7 cellular contexts compared by ENCODE assay signal in the genomic region with DNA sequence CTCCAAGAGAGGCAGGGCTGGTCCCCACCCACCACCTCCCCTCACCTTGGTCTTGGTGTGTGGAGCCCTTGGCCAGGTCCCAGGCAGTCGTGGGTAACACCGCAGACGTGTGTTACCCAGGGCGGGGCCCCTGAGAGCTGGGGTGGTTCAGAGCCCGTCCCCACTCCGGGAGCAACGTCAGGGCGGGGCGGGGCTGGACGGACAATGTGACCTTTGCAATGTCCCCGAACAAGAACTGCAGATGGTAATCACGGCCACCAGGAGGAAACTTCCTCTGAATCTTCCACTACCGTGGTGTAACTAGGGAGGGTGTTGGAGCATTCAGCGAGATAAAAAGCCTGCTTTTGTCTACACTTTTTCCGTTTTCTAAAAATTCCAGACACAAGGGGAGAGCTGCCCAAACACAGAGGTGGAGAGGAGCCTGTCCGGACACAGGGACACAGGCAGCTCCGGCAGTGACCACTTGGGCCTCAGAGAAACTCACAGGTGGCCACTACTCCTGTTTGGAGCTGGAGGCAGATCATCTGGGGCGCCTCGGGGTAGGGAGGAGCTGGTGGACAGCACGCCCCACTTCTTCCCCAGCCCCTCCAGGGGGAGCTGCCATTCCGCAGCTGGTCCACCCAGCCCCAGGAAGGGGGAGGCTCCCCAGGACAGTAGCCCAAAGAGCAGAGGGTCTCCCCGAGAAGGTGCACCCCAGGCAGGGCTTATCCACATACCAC. TPM values are rescaled to one million over a fixed set of nuclear protein-coding genes. Genes with fewer than 3 reads are reported as not detected.
A peak's percentile ranks its signal among the peaks of the same experiment; 100 is the strongest.
DNase-seq lines count a peak whose midpoint lies in the region; ATAC-seq and TF ChIP-seq lines count a peak whose summit lies in the region.

No MANE protein-coding gene starts in this region.

- no peak overlapping the region for H3K9ac ChIP-seq in neural progenitor cell

- no peaks in the 10 kb centered on the region for H3K27me3 ChIP-seq in neural progenitor cell

- peaks cover 3% of the 10 kb centered on the region for H3K4me1 Mint-ChIP-seq in activated T-cell treated with anti-CD3 and anti-CD28 coated beads, Interleukin-2, amount 50 U/mL, for 4 hours (ENCODE audit: low read depth)
- peaks cover 29% of the 10 kb centered on the region for H3K4me1 Mint-ChIP-seq in neural progenitor cell

- H3K27ac Mint-ChIP-seq in neural progenitor cell = peak overlapping the region; percentile 98

- H3K27ac ChIP-seq in neural progenitor cell = no peak overlapping the region

- no peak overlapping the region for H3K4me3 Mint-ChIP-seq in activated T-cell treated with anti-CD3 and anti-CD28 coated beads, Interleukin-2, amount 50 U/mL, for 4 hours
- peak overlapping the region; percentile 69 for H3K4me3 Mint-ChIP-seq in neural progenitor cell

- H3K9me3 ChIP-seq in neural progenitor cell (ENCODE audit: low read depth) = no peaks in the 10 kb centered on the region

- no peaks in the 10 kb centered on the region for H3K36me3 Mint-ChIP-seq in activated T-cell treated with anti-CD3 and anti-CD28 coated beads, Interleukin-2, amount 50 U/mL, for 4 hours (ENCODE audit: insufficient read depth)
- H3K36me3 Mint-ChIP-seq in neural progenitor cell = no peaks in the 10 kb centered on the region

- H3K9me3 Mint-ChIP-seq in activated T-cell treated with anti-CD3 and anti-CD28 coated beads, Interleukin-2, amount 50 U/mL, for 4 hours = no peaks in the 10 kb centered on the region
- peaks cover 2% of the 10 kb centered on the region for H3K9me3 Mint-ChIP-seq in neural progenitor cell

- peaks cover 6% of the 10 kb centered on the region for H3K4me1 ChIP-seq in neural progenitor cell

- H3K4me2 ChIP-seq in neural progenitor cell = peak overlapping the region; percentile 44

- H3K79me2 ChIP-seq in neural progenitor cell (ENCODE audit: low read depth) = no peaks in the 10 kb centered on the region

- no peaks in the 10 kb centered on the region for H3F3A ChIP-seq in neural progenitor cell (ENCODE audit: low read depth)

- H2AFZ ChIP-seq in neural progenitor cell (replicated peaks) = no peak overlapping the region

- H4K20me1 ChIP-seq in neural progenitor cell (ENCODE audit: low read depth) = no peaks in the 10 kb centered on the region

- H3K27me3 Mint-ChIP-seq in activated T-cell treated with anti-CD3 and anti-CD28 coated beads, Interleukin-2, amount 50 U/mL, for 4 hours (ENCODE audit: low read depth) = peaks cover 13% of the 10 kb centered on the region
- H3K27me3 Mint-ChIP-seq in neural progenitor cell (ENCODE audit: insufficient read depth, low read depth) = peaks cover 13% of the 10 kb centered on the region

- H3K36me3 ChIP-seq in neural progenitor cell = no peaks in the 10 kb centered on the region

- DNase-seq in GDM1 (lab: John Stamatoyannopoulos, UW) (peak; percentile 18), LoVo (ENCODE audit: low spot score) (peak; percentile 90), germinal center (ENCODE audit: low spot score) (peak; percentile 32), neural progenitor cell (ENCODE audit: low spot score) (peak; percentile 77), activated gamma-delta T cell treated with Interleukin-2 at 50 U/mL for 16 hours (no peak), RKO (ENCODE audit: low spot score) (no peak)
- DNase-seq in activated T-cell treated with anti-CD3 and anti-CD28 coated beads, Interleukin-2, amount 50 U/mL, for 4 hours = no peak

- TF ChIP-seq CTCF in neural progenitor cell (IDR thresholded peaks at IDR 0.05) = peak; percentile 52

- peak; percentile 59 to 66 for ATAC-seq in activated T-cell treated with anti-CD3 and anti-CD28 coated beads, Interleukin-2, amount 50 U/mL, for 4 hours

- H3K4me3 ChIP-seq in neural progenitor cell = no peak overlapping the region

RNA-seq across cellular contexts. Expression of gene SLC38A10, which starts 14.2 kb away (rescaled TPM):
- 10 to 100 TPM; 45.7 to 58.6 (median 53.9) TPM for total RNA-seq in activated T-cell treated with anti-CD3 and anti-CD28 coated beads, Interleukin-2, amount 50 U/mL, for 4 hours
- total RNA-seq in neural progenitor cell (ENCODE audit: low replicate concordance) = 8.3 and 31.4 TPM in 2 replicates

Comparison
In these comparisons a context has a peak if more than half of its experiments do, and no peak if none do; other contexts are left out.
1. DNase-seq: peak in GDM1 (single experiment), LoVo (single experiment), germinal center (single experiment) and neural progenitor cell (single experiment); none in activated T-cell treated with anti-CD3 and anti-CD28 coated beads, Interleukin-2, amount 50 U/mL, for 4 hours (single experiment), activated gamma-delta T cell treated with Interleukin-2 at 50 U/mL for 16 hours (single experiment) and RKO (single experiment).